In the genomic region with DNA sequence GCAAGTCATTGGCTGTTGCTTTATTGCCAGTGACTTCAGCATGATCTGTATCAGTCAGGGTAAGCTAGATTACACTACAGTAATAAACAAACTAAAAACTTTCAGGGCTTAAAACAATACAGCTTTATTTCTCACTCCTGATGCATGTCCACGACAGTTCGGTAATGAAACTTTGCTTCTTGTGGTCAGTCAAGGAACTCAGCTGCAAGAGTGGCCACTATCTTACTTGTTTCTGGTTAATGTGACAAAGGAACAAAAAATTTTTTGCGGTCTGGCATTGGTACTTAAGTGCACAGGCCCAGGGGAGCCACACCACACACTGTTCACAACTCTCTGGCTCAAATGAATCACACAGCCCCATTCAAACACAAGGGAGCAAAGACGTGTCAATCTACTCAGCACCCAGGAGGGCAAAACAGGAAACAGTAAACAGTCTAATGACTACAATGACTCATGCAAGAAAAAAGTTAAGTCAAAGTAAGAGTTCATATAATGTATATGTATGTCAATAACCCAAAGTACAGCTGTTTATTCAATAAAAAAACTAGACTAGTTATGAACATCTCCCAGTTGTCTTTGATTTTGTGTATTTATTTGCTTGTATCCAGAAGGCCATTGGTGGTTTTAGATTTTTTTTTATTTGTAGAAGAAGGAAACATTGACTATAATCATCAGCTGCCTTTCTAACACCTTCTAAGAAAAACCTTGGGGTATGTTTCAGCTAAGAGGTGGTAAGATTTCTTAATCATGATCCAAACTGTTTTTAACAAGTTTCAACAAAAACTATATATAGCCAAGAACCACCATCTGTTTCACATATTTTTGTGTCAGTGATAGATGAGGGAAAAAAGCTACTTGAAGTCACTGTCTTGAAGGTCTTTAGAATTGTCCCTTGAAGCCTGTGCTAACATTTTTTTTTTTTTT, we compare ENCODE assay signal across 9 cellular contexts.
DNase-seq lines count a peak whose midpoint lies in the region; ATAC-seq and TF ChIP-seq lines count a peak whose summit lies in the region.
"Had no signal": no experiment of that assay in that cellular context is flagged by ENCODE, and none has a peak within 500 bp of the region (broad histone marks: within the 10 kb centered on the region; RNA-seq: fewer than 3 reads in every experiment).

No MANE protein-coding gene starts in this region.

- H3K27me3 ChIP-seq in CD4-positive, alpha-beta memory T cell (ENCODE audit: insufficient read depth, low read length) = no peaks in the 10 kb centered on the region

- H3K4me3 Mint-ChIP-seq in CD4-positive, alpha-beta memory T cell = peak overlapping the region in 1 of 8 donors; percentile 48
- no peak overlapping the region for H3K4me3 Mint-ChIP-seq in WTC11

- no peaks in the 10 kb centered on the region for H3K9me3 ChIP-seq in CD4-positive, alpha-beta memory T cell (ENCODE audit: control insufficient read depth in 1 of 2, low read length in 2 of 2)

- H3K36me3 ChIP-seq in CD4-positive, alpha-beta memory T cell (ENCODE audit: insufficient read depth, low read length) = no peaks in the 10 kb centered on the region

- CTCF ChIA-PET in CD4-positive, alpha-beta memory T cell (lab: Charles Lee; ENCODE audit: partially characterized antibody) = interaction anchor here (0.9 to 1.7 kb wide), 4 partner anchors 18 to 163 kb away, joined by 4 to 5 read pairs (median 4); partner anchors contain the start of gene FAM3C
- CTCF ChIA-PET in WTC11 (lab: Charles Lee) = no interaction called here

- intact Hi-C loops in CD4-positive, alpha-beta memory T cell (cut with micrococcal nuclease) = loop anchor here (5.0 kb wide), 1 partner anchor 578 kb away; the partner anchor contains the start of gene ING3

- H3K4me1 Mint-ChIP-seq in CD4-positive, alpha-beta memory T cell = peaks cover 4 to 13% (median 5%) of the 10 kb centered on the region in 4 donors
- 0 out of 2 replicates have a peak, but pooled peaks cover 3% of the 10 kb centered on the region for H3K4me1 Mint-ChIP-seq in WTC11

- no peak overlapping the region for H3K4me3 ChIP-seq in CD4-positive, alpha-beta memory T cell (ENCODE audit: low read length in 2 of 2)
- H3K4me3 ChIP-seq in fibroblast of the aortic adventitia (ENCODE audit: low read depth, low read length) = no peak overlapping the region

- TF ChIP-seq CTCF in fibroblast of the aortic adventitia (IDR thresholded peaks at IDR 0.05; ENCODE audit: insufficient read depth, low read length) (peak; percentile 15), WTC11 (IDR thresholded peaks at IDR 0.05) (no peak)

- H3K27me3 Mint-ChIP-seq in CD4-positive, alpha-beta memory T cell = no peaks in the 10 kb centered on the region
- H3K27me3 Mint-ChIP-seq in WTC11 (ENCODE audit: low read depth) = no peaks in the 10 kb centered on the region

- H3K27ac ChIP-seq in CD4-positive, alpha-beta memory T cell (ENCODE audit: low read depth, low read length) = no peak overlapping the region

- ATAC-seq in GM19467 (IDR thresholded peaks at IDR 0.05; ENCODE audit: unreplicated experiment) (peak; percentile 99), HG03469 (IDR thresholded peaks at IDR 0.05; ENCODE audit: unreplicated experiment) (peak; percentile 98), WTC11 (no peak)

- no peaks in the 10 kb centered on the region for H3K36me3 Mint-ChIP-seq in CD4-positive, alpha-beta memory T cell
- no peaks in the 10 kb centered on the region for H3K36me3 Mint-ChIP-seq in WTC11

- H3K9me3 Mint-ChIP-seq in CD4-positive, alpha-beta memory T cell = no peaks in the 10 kb centered on the region
- peaks cover 6% of the 10 kb centered on the region for H3K9me3 Mint-ChIP-seq in WTC11
- H3K9me3 Mint-ChIP-seq: IgD-negative memory B cell had no signal

- POLR2A ChIA-PET in CD4-positive, alpha-beta memory T cell (lab: Charles Lee; ENCODE audit: partially characterized antibody) = interaction anchor here (0.9 to 1.2 kb wide), 3 partner anchors 92 to 147 kb away, joined by 3 to 4 read pairs (median 3); partner anchors contain the start of gene FAM3C
- POLR2A ChIA-PET in WTC11 (lab: Charles Lee) = interaction anchor here (1.0 kb wide), 1 partner anchor 135 kb away, joined by 3 read pairs; the partner anchor contains the start of gene FAM3C

- peak; percentile 12 to 60 (median 20) for DNase-seq in CD4-positive, alpha-beta memory T cell
- peak; percentile 39 to 56 for DNase-seq in activated CD4-positive, alpha-beta T cell treated with anti-CD3 and anti-CD28 coated beads, Interleukin-2, amount 50 U/mL, for 48 hours
- DNase-seq in fibroblast of the aortic adventitia (ENCODE audit: low read depth) (peak; percentile 99), NCI-H526 treated with DMSO at 0.1 percent for 48 hours (lab: John Stamatoyannopoulos, UW) (no peak), WTC11 (ENCODE audit: low spot score) (no peak)
- peak in 3 of 4 experiments; percentile 2 to 16 (median 9) for DNase-seq in stimulated activated CD4-positive, alpha-beta T cell treated with anti-CD3 and anti-CD28 coated beads, Interleukin-1b, Interleukin-23, amount 100 ng/mL, for 24 hours (ENCODE audit: low read depth in 4 of 4, low spot score in 1 of 4)

- no peaks in the 10 kb centered on the region for H3K4me1 ChIP-seq in CD4-positive, alpha-beta memory T cell (ENCODE audit: insufficient read depth, low read length)

- H3K27ac Mint-ChIP-seq in CD4-positive, alpha-beta memory T cell = peak overlapping the region in 4 of 7 donors; percentile 1 to 57 (median 2)
- no peak overlapping the region for H3K27ac Mint-ChIP-seq in WTC11
- H3K27ac Mint-ChIP-seq: IgD-negative memory B cell had no signal

TF ChIP-seq in WTC11, 78 proteins besides CTCF, POLR2A, EP300 and RAD21 (continues in another document):
- TF ChIP-seq, protein P1, sequence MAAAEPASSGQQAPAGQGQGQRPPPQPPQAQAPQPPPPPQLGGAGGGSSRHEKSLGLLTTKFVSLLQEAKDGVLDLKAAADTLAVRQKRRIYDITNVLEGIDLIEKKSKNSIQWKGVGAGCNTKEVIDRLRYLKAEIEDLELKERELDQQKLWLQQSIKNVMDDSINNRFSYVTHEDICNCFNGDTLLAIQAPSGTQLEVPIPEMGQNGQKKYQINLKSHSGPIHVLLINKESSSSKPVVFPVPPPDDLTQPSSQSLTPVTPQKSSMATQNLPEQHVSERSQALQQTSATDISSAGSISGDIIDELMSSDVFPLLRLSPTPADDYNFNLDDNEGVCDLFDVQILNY (CRISPR knock-in tag; IDR thresholded peaks at IDR 0.05) = no peak
- TF ChIP-seq EMX1 (CRISPR knock-in tag; IDR thresholded peaks at IDR 0.05) = no peak
- TF ChIP-seq, protein P2, sequence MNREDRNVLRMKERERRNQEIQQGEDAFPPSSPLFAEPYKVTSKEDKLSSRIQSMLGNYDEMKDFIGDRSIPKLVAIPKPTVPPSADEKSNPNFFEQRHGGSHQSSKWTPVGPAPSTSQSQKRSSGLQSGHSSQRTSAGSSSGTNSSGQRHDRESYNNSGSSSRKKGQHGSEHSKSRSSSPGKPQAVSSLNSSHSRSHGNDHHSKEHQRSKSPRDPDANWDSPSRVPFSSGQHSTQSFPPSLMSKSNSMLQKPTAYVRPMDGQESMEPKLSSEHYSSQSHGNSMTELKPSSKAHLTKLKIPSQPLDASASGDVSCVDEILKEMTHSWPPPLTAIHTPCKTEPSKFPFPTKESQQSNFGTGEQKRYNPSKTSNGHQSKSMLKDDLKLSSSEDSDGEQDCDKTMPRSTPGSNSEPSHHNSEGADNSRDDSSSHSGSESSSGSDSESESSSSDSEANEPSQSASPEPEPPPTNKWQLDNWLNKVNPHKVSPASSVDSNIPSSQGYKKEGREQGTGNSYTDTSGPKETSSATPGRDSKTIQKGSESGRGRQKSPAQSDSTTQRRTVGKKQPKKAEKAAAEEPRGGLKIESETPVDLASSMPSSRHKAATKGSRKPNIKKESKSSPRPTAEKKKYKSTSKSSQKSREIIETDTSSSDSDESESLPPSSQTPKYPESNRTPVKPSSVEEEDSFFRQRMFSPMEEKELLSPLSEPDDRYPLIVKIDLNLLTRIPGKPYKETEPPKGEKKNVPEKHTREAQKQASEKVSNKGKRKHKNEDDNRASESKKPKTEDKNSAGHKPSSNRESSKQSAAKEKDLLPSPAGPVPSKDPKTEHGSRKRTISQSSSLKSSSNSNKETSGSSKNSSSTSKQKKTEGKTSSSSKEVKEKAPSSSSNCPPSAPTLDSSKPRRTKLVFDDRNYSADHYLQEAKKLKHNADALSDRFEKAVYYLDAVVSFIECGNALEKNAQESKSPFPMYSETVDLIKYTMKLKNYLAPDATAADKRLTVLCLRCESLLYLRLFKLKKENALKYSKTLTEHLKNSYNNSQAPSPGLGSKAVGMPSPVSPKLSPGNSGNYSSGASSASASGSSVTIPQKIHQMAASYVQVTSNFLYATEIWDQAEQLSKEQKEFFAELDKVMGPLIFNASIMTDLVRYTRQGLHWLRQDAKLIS (CRISPR knock-in tag; IDR thresholded peaks at IDR 0.05; ENCODE audit: borderline replicate concordance) = no peak
- no peak for TF ChIP-seq ERG (CRISPR knock-in tag; IDR thresholded peaks at IDR 0.05)
- TF ChIP-seq, protein P3, sequence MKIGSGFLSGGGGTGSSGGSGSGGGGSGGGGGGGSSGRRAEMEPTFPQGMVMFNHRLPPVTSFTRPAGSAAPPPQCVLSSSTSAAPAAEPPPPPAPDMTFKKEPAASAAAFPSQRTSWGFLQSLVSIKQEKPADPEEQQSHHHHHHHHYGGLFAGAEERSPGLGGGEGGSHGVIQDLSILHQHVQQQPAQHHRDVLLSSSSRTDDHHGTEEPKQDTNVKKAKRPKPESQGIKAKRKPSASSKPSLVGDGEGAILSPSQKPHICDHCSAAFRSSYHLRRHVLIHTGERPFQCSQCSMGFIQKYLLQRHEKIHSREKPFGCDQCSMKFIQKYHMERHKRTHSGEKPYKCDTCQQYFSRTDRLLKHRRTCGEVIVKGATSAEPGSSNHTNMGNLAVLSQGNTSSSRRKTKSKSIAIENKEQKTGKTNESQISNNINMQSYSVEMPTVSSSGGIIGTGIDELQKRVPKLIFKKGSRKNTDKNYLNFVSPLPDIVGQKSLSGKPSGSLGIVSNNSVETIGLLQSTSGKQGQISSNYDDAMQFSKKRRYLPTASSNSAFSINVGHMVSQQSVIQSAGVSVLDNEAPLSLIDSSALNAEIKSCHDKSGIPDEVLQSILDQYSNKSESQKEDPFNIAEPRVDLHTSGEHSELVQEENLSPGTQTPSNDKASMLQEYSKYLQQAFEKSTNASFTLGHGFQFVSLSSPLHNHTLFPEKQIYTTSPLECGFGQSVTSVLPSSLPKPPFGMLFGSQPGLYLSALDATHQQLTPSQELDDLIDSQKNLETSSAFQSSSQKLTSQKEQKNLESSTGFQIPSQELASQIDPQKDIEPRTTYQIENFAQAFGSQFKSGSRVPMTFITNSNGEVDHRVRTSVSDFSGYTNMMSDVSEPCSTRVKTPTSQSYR (CRISPR knock-in tag; IDR thresholded peaks at IDR 0.05) = no peak

Comparison
In these comparisons a context has a peak if more than half of its experiments do, and no peak if none do; other contexts are left out.
1. DNase-seq: peak in CD4-positive, alpha-beta memory T cell (5 of 5), activated CD4-positive, alpha-beta T cell treated with anti-CD3 and anti-CD28 coated beads, Interleukin-2, amount 50 U/mL, for 48 hours (2 of 2), fibroblast of the aortic adventitia (single experiment) and stimulated activated CD4-positive, alpha-beta T cell treated with anti-CD3 and anti-CD28 coated beads, Interleukin-1b, Interleukin-23, amount 100 ng/mL, for 24 hours (3 of 4); none in NCI-H526 treated with DMSO at 0.1 percent for 48 hours (single experiment) and WTC11 (single experiment).